16 cellular contexts compared by ENCODE assay signal in genomic region chr20:61926253-61926613, GRCh38.
"Had no signal": no experiment of that assay in that cellular context is flagged by ENCODE, and none has a peak within 500 bp of the region (broad histone marks: within the 10 kb centered on the region; RNA-seq: fewer than 3 reads in every experiment).

No MANE protein-coding gene starts in this region.

- H3K27ac ChIP-seq: gastroesophageal sphincter, heart right ventricle had no signal

- H3K9me3 ChIP-seq: gastroesophageal sphincter, heart right ventricle had no signal

- H3K36me3 ChIP-seq: gastroesophageal sphincter, heart right ventricle had no signal

- DNase-seq: activated CD4-positive, alpha-beta T cell treated with anti-CD3 and anti-CD28 coated beads, Interleukin-2, amount 50 U/mL, for 1 hour; activated CD8-positive, alpha-beta memory T cell treated with anti-CD3 and anti-CD28 coated beads, Interleukin-2, amount 50 U/mL, for 4 hours; activated effector memory CD4-positive, alpha-beta T cell treated with anti-CD3 and anti-CD28 coated beads, Interleukin-2, amount 50 U/mL, for 16 hours; activated naive CD4-positive, alpha-beta T cell treated with anti-CD3 and anti-CD28 coated beads, Interleukin-2, amount 50 U/mL, for 16 hours; activated T-cell treated with anti-CD3 and anti-CD28 coated beads, Interleukin-2, amount 50 U/mL, for 72 hours; aorta; cerebellar nuclear complex; effector CD4-positive, alpha-beta T cell; immature natural killer cell; stimulated activated CD4-positive, alpha-beta T cell treated with anti-CD3 and anti-CD28 coated beads, Interleukin-12 subunit alpha, Interleukin-12 subunit beta, amount 100 ng/mL, for 4 hours; trophoblast cell had no signal

- H3K4me3 Mint-ChIP-seq: activated T-cell treated with anti-CD3 and anti-CD28 coated beads, Interleukin-2, amount 50 U/mL, for 72 hours; immature natural killer cell; natural killer cell treated with Interleukin-12 subunit alpha and Interleukin-12 subunit beta and Interleukin-15 and Interleukin-18, amount 100 ng/mL, for 72 hours; stimulated activated naive CD8-positive, alpha-beta T cell treated with anti-CD3 and anti-CD28 coated beads, Interleukin-15, Interleukin-2, amounts not matched to agents 100 ng/mL and 50 ng/mL, for 24 hours; T-helper 1 cell treated with Interleukin-12 subunit alpha and Interleukin-12 subunit beta and Interleukin-4 antibody, amounts not matched to agents 30 μg/mL and 1 μg/mL, for 36 hours had no signal

- H3K4me1 Mint-ChIP-seq: immature natural killer cell had no signal

- H3K4me1 ChIP-seq: gastroesophageal sphincter, heart right ventricle had no signal

- H3K4me3 ChIP-seq: gastroesophageal sphincter, heart right ventricle had no signal

- H3K27ac Mint-ChIP-seq: activated T-cell treated with anti-CD3 and anti-CD28 coated beads, Interleukin-2, amount 50 U/mL, for 72 hours; immature natural killer cell; natural killer cell treated with Interleukin-12 subunit alpha and Interleukin-12 subunit beta and Interleukin-15 and Interleukin-18, amount 100 ng/mL, for 72 hours; stimulated activated naive CD8-positive, alpha-beta T cell treated with anti-CD3 and anti-CD28 coated beads, Interleukin-15, Interleukin-2, amounts not matched to agents 100 ng/mL and 50 ng/mL, for 24 hours; T-helper 1 cell treated with Interleukin-12 subunit alpha and Interleukin-12 subunit beta and Interleukin-4 antibody, amounts not matched to agents 30 μg/mL and 1 μg/mL, for 36 hours had no signal

- H3K27me3 Mint-ChIP-seq: natural killer cell treated with Interleukin-12 subunit alpha and Interleukin-12 subunit beta and Interleukin-15 and Interleukin-18, amount 100 ng/mL, for 72 hours; stimulated activated naive CD8-positive, alpha-beta T cell treated with anti-CD3 and anti-CD28 coated beads, Interleukin-15, Interleukin-2, amounts not matched to agents 100 ng/mL and 50 ng/mL, for 24 hours had no signal

- H3K9me3 Mint-ChIP-seq: activated T-cell treated with anti-CD3 and anti-CD28 coated beads, Interleukin-2, amount 50 U/mL, for 72 hours; immature natural killer cell; natural killer cell treated with Interleukin-12 subunit alpha and Interleukin-12 subunit beta and Interleukin-15 and Interleukin-18, amount 100 ng/mL, for 72 hours; stimulated activated naive CD8-positive, alpha-beta T cell treated with anti-CD3 and anti-CD28 coated beads, Interleukin-15, Interleukin-2, amounts not matched to agents 100 ng/mL and 50 ng/mL, for 24 hours; T-helper 1 cell treated with Interleukin-12 subunit alpha and Interleukin-12 subunit beta and Interleukin-4 antibody, amounts not matched to agents 30 μg/mL and 1 μg/mL, for 36 hours had no signal

- H3K36me3 Mint-ChIP-seq: immature natural killer cell; natural killer cell treated with Interleukin-12 subunit alpha and Interleukin-12 subunit beta and Interleukin-15 and Interleukin-18, amount 100 ng/mL, for 72 hours had no signal
